In genomic region chr20:63655249-63655648, GRCh38 we compare ENCODE assay signal across 1 cellular context.
TF ChIP-seq lines count a peak whose summit lies in the region.

No MANE protein-coding gene starts in this region.

TF ChIP-seq in IMR-90, 13 proteins besides CTCF, POLR2A, EP300 and RAD21 (continued from another document):
- TF ChIP-seq USF2 (IDR thresholded peaks at IDR 0.05; ENCODE audit: low read depth, low read length), result no peak
- TF ChIP-seq CEBPB (IDR thresholded peaks at IDR 0.05; ENCODE audit: low read depth, low read length), result no peak
- no peak for TF ChIP-seq BHLHE40 (IDR thresholded peaks at IDR 0.05; ENCODE audit: low read depth, low read length)
- TF ChIP-seq RFX5 (IDR thresholded peaks at IDR 0.05; ENCODE audit: low read depth, low read length), result no peak
- TF ChIP-seq MXI1 (IDR thresholded peaks at IDR 0.05; ENCODE audit: borderline replicate concordance, low read depth, low read length), result no peak
- TF ChIP-seq CHD1 (IDR thresholded peaks at IDR 0.05; ENCODE audit: low read depth, low read length), result no peak
- no peak for TF ChIP-seq RCOR1 (IDR thresholded peaks at IDR 0.05; ENCODE audit: insufficient replicate concordance, low read length)
- TF ChIP-seq NFE2L2 (IDR thresholded peaks at IDR 0.05; ENCODE audit: low read depth, low read length), result no peak
